8 cellular contexts compared by ENCODE assay signal in the genomic region with DNA sequence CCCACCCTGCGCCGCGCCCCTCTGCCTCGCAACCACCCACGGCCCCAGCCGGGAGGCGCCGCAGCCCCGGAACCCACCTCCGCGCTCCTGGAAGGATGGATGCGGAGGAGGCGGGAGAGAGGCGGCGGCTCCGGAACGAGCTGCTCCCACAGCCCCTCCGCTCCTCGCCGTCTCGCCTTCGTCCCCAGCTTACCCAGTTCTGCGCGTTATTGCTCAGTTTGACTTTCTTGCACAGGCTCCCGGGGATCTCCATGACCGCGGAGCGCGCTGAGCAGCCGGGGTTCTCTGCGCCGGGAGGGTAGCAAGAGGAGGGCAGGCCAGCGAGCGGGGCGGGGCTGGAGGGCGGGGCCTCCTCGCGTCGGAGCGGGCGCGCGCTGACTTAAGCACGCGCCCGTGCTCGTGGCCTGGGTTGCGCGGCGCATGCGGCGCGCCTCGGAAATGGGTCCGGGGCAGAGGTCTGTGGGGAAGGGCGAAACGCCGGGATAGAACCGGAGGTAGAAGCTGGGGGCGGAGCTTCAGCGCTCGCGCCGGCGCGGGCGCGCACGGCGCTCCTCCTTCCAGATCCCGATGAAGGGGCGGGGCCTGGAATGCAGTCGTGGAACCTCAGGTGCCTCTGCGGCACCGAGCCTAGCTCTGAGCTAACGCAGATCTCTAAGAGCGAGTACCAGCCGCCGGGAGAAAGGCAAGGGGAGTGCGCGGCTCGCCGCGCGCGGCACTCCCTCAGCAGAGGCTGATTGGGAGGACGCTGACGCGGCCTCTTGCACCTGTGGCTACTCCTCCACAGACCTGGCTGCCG. TPM values are rescaled to one million over a fixed set of nuclear protein-coding genes. Genes with fewer than 3 reads are reported as not detected.
DNase-seq lines count a peak whose midpoint lies in the region; ATAC-seq and TF ChIP-seq lines count a peak whose summit lies in the region.

A gene (minus strand): TSS at position 308 of the 796 bp plus-strand sequence. CDS start 55 bp downstream, at position 253.

- H3K27ac ChIP-seq in DND-41 (ENCODE audit: low read length) (peak within 1 kb of the TSS; percentile 75), KOPT-K1 (ENCODE audit: low read depth, low read length, poor library complexity, severe bottlenecking) (peak within 1 kb of the TSS; percentile 42), Peyer's patch (peak within 1 kb of the TSS; percentile 82 to 96 (median 88)), muscle layer of colon (ENCODE audit: low read depth, low read length) (peak within 1 kb of the TSS; percentile 95)

- H3K4me3 ChIP-seq in DND-41 (ENCODE audit: low read depth in 1 of 2, low read length in 2 of 2) (peak within 1 kb of the TSS; percentile 66 to 93), Peyer's patch (peak within 1 kb of the TSS; percentile 70 to 98 (median 90)), muscle layer of colon (ENCODE audit: low read depth in 1 of 2, low read length in 2 of 2) (peak within 1 kb of the TSS; percentile 83 to 97)

- no peaks in the 10 kb centered on the region for H4K20me1 ChIP-seq in DND-41 (ENCODE audit: insufficient read depth, low read length)

- H3K4me2 ChIP-seq in DND-41 (ENCODE audit: insufficient read depth, low read length), result peak within 1 kb of the TSS; percentile 85

- DNase-seq in DND-41 (peak; percentile 97), Peyer's patch (peak; percentile 98 to 99 (median 98))
- DNase-seq in activated T-cell treated with anti-CD3 and anti-CD28 coated beads, Interleukin-2, amount 50 U/mL, for 48 hours, result peak; percentile 93 to 96
- DNase-seq in stimulated activated CD8-positive, alpha-beta memory T cell treated with anti-CD3 and anti-CD28 coated beads, Interleukin-7, amount 100 ng/mL, for 1 hour (ENCODE audit: low read depth in 2 of 2), result peak; percentile 87 to 91

- TF ChIP-seq CTCF in DND-41 (IDR thresholded peaks at IDR 0.05; ENCODE audit: borderline replicate concordance, extremely low read depth, low read length, poor library complexity, severe bottlenecking) (no peak), Peyer's patch (IDR thresholded peaks at IDR 0.05) (no peak)

- H3K9me3 ChIP-seq in DND-41 (ENCODE audit: insufficient read depth, low read length, severe bottlenecking) (no peaks in the 10 kb centered on the region), KOPT-K1 (ENCODE audit: insufficient read depth, low read length, poor library complexity, severe bottlenecking) (no peaks in the 10 kb centered on the region), Peyer's patch (no peaks in the 10 kb centered on the region), muscle layer of colon (ENCODE audit: low read length) (no peaks in the 10 kb centered on the region)

- ATAC-seq in DND-41 (ENCODE audit: insufficient read depth, low read depth), result peak; percentile 90
- ATAC-seq in GM21825 (IDR thresholded peaks at IDR 0.05; ENCODE audit: unreplicated experiment), result peak; percentile 87
- peak; percentile 98 for ATAC-seq in esophagus mucosa

- H3K79me2 ChIP-seq in DND-41 (ENCODE audit: insufficient read depth, low read length), result peaks cover 5% of the 10 kb centered on the region; the same call in 1 of the 2 replicates

- H3K9ac ChIP-seq in DND-41 (ENCODE audit: low read depth, low read length) (peak within 1 kb of the TSS; percentile 68), muscle layer of colon (ENCODE audit: low read length) (peak within 1 kb of the TSS; percentile 65)

- peak; percentile 75 to 95 for TF ChIP-seq POLR2A in Peyer's patch (IDR thresholded peaks at IDR 0.05)

- no peaks in the 10 kb centered on the region; the same call in 1 of the 2 replicates for H3K36me3 ChIP-seq in DND-41 (ENCODE audit: insufficient read depth, low read length)
- H3K36me3 ChIP-seq in KOPT-K1 (ENCODE audit: insufficient read depth, low read length), result no peaks in the 10 kb centered on the region
- no peaks in the 10 kb centered on the region for H3K36me3 ChIP-seq in Peyer's patch
- H3K36me3 ChIP-seq in muscle layer of colon (ENCODE audit: insufficient read depth, low read length), result no peaks in the 10 kb centered on the region

- H3K4me1 ChIP-seq in DND-41 (ENCODE audit: insufficient read depth, low read length) (peaks cover 28% of the 10 kb centered on the region), Peyer's patch (peaks cover 0 to 16% (median 0%) of the 10 kb centered on the region in 4 donors), muscle layer of colon (ENCODE audit: insufficient read depth, low read length) (peaks cover 13% of the 10 kb centered on the region)

- peak within 1 kb of the TSS; percentile 92 for H2AFZ ChIP-seq in DND-41 (ENCODE audit: low read depth, low read length)

- H3K27me3 ChIP-seq in DND-41 (ENCODE audit: insufficient read depth, low read length, poor library complexity) (no peaks in the 10 kb centered on the region), Peyer's patch (no peaks in the 10 kb centered on the region), muscle layer of colon (ENCODE audit: control insufficient read depth in 1 of 2, insufficient read depth in 2 of 2, low read length in 2 of 2) (no peaks in the 10 kb centered on the region)

RNA-seq across cellular contexts. Expression of the gene that starts here (rescaled TPM):
- 10 to 100 TPM in 3 of 4 donors, 1 to 10 TPM in 1; 9.0 to 23.3 (median 18.1) TPM for total RNA-seq in Peyer's patch
- 37.5 TPM for total RNA-seq in esophagus mucosa

Comparison
In these comparisons a context has a peak if more than half of its experiments do, and no peak if none do; other contexts are left out.
1. Peak in every context shown above with its lines: DNase-seq, ATAC-seq, H3K4me3 ChIP-seq and H3K27ac ChIP-seq.
2. H3K27ac ChIP-seq: peak in every context shown above with its lines; median percentile 95 in muscle layer of colon; 88 in Peyer's patch; 75 in DND-41; 42 in KOPT-K1.